ENCODE assay signal across 19 cellular contexts in genomic region chr20:14992961-14993360, GRCh38.
DNase-seq lines count a peak whose midpoint lies in the region; ATAC-seq and TF ChIP-seq lines count a peak whose summit lies in the region.
"Had no signal": no experiment of that assay in that cellular context is flagged by ENCODE, and none has a peak within 500 bp of the region (broad histone marks: within the 10 kb centered on the region; RNA-seq: fewer than 3 reads in every experiment).

No MANE protein-coding gene starts in this region.

- H3K36me3 ChIP-seq in SJCRH30 (no peaks in the 10 kb centered on the region), endodermal cell (ENCODE audit: control insufficient read depth, insufficient read depth, low read length) (no peaks in the 10 kb centered on the region)
- H3K36me3 ChIP-seq: cardiac muscle cell, esophagus squamous epithelium had no signal

- peaks cover 7% of the 10 kb centered on the region for H3K4me1 Mint-ChIP-seq in endodermal cell
- H3K4me1 Mint-ChIP-seq in stimulated activated naive CD8-positive, alpha-beta T cell treated with anti-CD3 and anti-CD28 coated beads, Interleukin-15, amount 100 ng/mL, for 72 hours: no peaks in the 10 kb centered on the region
- H3K4me1 Mint-ChIP-seq: activated naive CD8-positive, alpha-beta T cell treated with anti-CD3 and anti-CD28 coated beads, Interleukin-2, amount 50 U/mL, for 24 hours; activated T-helper 17 cell treated with anti-CD3 and anti-CD28 coated beads, Interleukin-2, amount 50 U/mL, for 72 hours; B cell; neural crest cell had no signal

- no peak for TF ChIP-seq CTCF in AG09319 (IDR thresholded peaks at IDR 0.05; ENCODE audit: low read depth, low read length)
- no peak for TF ChIP-seq CTCF in fibroblast of pulmonary artery (IDR thresholded peaks at IDR 0.05; ENCODE audit: low read length, missing control alignments)
- TF ChIP-seq CTCF in dorsolateral prefrontal cortex (IDR thresholded peaks at IDR 0.05 in 54 of 56, conservative IDR thresholded peaks at IDR 0.05 in 2 of 56; ENCODE audit: low read depth in 1 of 56, partially characterized antibody in 56 of 56): no peak
- no peak for TF ChIP-seq CTCF in endodermal cell (conservative IDR thresholded peaks at IDR 0.05)

- H3K27ac ChIP-seq in SJCRH30 (no peak overlapping the region), dorsolateral prefrontal cortex (no peak overlapping the region), endodermal cell (ENCODE audit: low read depth, low read length) (no peak overlapping the region)
- H3K27ac ChIP-seq: cardiac muscle cell, esophagus squamous epithelium, psoas muscle had no signal

- intact Hi-C loops in dorsolateral prefrontal cortex (cut with DNase I): no loop called here

- H3K9ac ChIP-seq in endodermal cell (ENCODE audit: extremely low read depth, low read length, poor library complexity, severe bottlenecking): no peak overlapping the region

- H3K9me3 Mint-ChIP-seq in endodermal cell: peaks cover 8% of the 10 kb centered on the region
- peaks cover 5 to 7% of the 10 kb centered on the region in 2 donors for H3K9me3 Mint-ChIP-seq in stimulated activated naive CD8-positive, alpha-beta T cell treated with anti-CD3 and anti-CD28 coated beads, Interleukin-15, amount 100 ng/mL, for 72 hours

- no peak for ATAC-seq in stimulated activated naive CD8-positive, alpha-beta T cell treated with anti-CD3 and anti-CD28 coated beads, Interleukin-15, amount 100 ng/mL, for 72 hours
- ATAC-seq: activated naive CD8-positive, alpha-beta T cell treated with anti-CD3 and anti-CD28 coated beads, Interleukin-2, amount 50 U/mL, for 24 hours; activated T-helper 17 cell treated with anti-CD3 and anti-CD28 coated beads, Interleukin-2, amount 50 U/mL, for 72 hours; psoas muscle had no signal

- H3K9me3 ChIP-seq in SJCRH30 (replicated peaks): no peaks in the 10 kb centered on the region
- H3K9me3 ChIP-seq in endodermal cell (ENCODE audit: control insufficient read depth, low read length): no peaks in the 10 kb centered on the region
- H3K9me3 ChIP-seq: esophagus squamous epithelium had no signal

- no peak overlapping the region for H3K4me3 ChIP-seq in SJCRH30
- H3K4me3 ChIP-seq in fibroblast of pulmonary artery (replicated peaks; ENCODE audit: low read depth, low read length): no peak overlapping the region
- H3K4me3 ChIP-seq in dorsolateral prefrontal cortex: no peak overlapping the region
- H3K4me3 ChIP-seq in endodermal cell (ENCODE audit: low read length): no peak overlapping the region
- H3K4me3 ChIP-seq: cardiac muscle cell, esophagus squamous epithelium, psoas muscle had no signal

- no peaks in the 10 kb centered on the region for H3K27me3 ChIP-seq in SJCRH30
- no peaks in the 10 kb centered on the region for H3K27me3 ChIP-seq in dorsolateral prefrontal cortex
- H3K27me3 ChIP-seq in endodermal cell (ENCODE audit: control insufficient read depth, insufficient read depth, low read length, poor library complexity, severe bottlenecking): no peaks in the 10 kb centered on the region
- H3K27me3 ChIP-seq: cardiac muscle cell, esophagus squamous epithelium had no signal

- WGBS in endodermal cell (ENCODE audit: insufficient coverage in 1 of 2, insufficient read length in 1 of 2), 2 experiments: 80 to 89% methylated on average over 1 to 2 of the region's 2 CpGs

- H3K4me1 ChIP-seq in SJCRH30: peaks cover 42% of the 10 kb centered on the region
- no peaks in the 10 kb centered on the region for H3K4me1 ChIP-seq in endodermal cell (ENCODE audit: control insufficient read depth, insufficient read depth, low read length)
- H3K4me1 ChIP-seq: esophagus squamous epithelium, psoas muscle had no signal

- no peak overlapping the region for H3K27ac Mint-ChIP-seq in endodermal cell
- no peak overlapping the region for H3K27ac Mint-ChIP-seq in stimulated activated naive CD8-positive, alpha-beta T cell treated with anti-CD3 and anti-CD28 coated beads, Interleukin-15, amount 100 ng/mL, for 72 hours
- H3K27ac Mint-ChIP-seq: activated naive CD8-positive, alpha-beta T cell treated with anti-CD3 and anti-CD28 coated beads, Interleukin-2, amount 50 U/mL, for 24 hours; activated T-helper 17 cell treated with anti-CD3 and anti-CD28 coated beads, Interleukin-2, amount 50 U/mL, for 72 hours; B cell had no signal

- H3K4me3 Mint-ChIP-seq in endodermal cell: no peak overlapping the region
- H3K4me3 Mint-ChIP-seq in stimulated activated naive CD8-positive, alpha-beta T cell treated with anti-CD3 and anti-CD28 coated beads, Interleukin-15, amount 100 ng/mL, for 72 hours: no peak overlapping the region
- H3K4me3 Mint-ChIP-seq: activated naive CD8-positive, alpha-beta T cell treated with anti-CD3 and anti-CD28 coated beads, Interleukin-2, amount 50 U/mL, for 24 hours; activated T-helper 17 cell treated with anti-CD3 and anti-CD28 coated beads, Interleukin-2, amount 50 U/mL, for 72 hours; B cell; neural crest cell had no signal

- no peaks in the 10 kb centered on the region for H3K27me3 Mint-ChIP-seq in endodermal cell (ENCODE audit: insufficient read depth)
- H3K27me3 Mint-ChIP-seq in stimulated activated naive CD8-positive, alpha-beta T cell treated with anti-CD3 and anti-CD28 coated beads, Interleukin-15, amount 100 ng/mL, for 72 hours: no peaks in the 10 kb centered on the region
- H3K27me3 Mint-ChIP-seq: activated naive CD8-positive, alpha-beta T cell treated with anti-CD3 and anti-CD28 coated beads, Interleukin-2, amount 50 U/mL, for 24 hours; activated T-helper 17 cell treated with anti-CD3 and anti-CD28 coated beads, Interleukin-2, amount 50 U/mL, for 72 hours had no signal

- DNase-seq in AG09319 (ENCODE audit: extremely low read depth, low read depth): peak; percentile 54
- peak; percentile 35 for DNase-seq in GM04504 (ENCODE audit: low read depth)
- DNase-seq in SJCRH30: peak; percentile 41 to 69
- DNase-seq in fibroblast of pulmonary artery (ENCODE audit: low read depth): peak; percentile 11
- DNase-seq in dorsolateral prefrontal cortex: no peak
- DNase-seq in AG08396 (ENCODE audit: low spot score): no peak
- no peak for DNase-seq in endodermal cell
- DNase-seq in stimulated activated naive CD8-positive, alpha-beta T cell treated with anti-CD3 and anti-CD28 coated beads, Interleukin-15, amount 100 ng/mL, for 72 hours: no peak
- DNase-seq: activated CD4-positive, CD25-positive, alpha-beta regulatory T cell; activated naive CD8-positive, alpha-beta T cell treated with anti-CD3 and anti-CD28 coated beads, Interleukin-2, amount 50 U/mL, for 24 hours; esophagus squamous epithelium; NCI-H1436 treated with DMSO at 0.1 percent for 48 hours; NCI-H510A treated with DMSO at 0.1 percent for 48 hours; psoas muscle; stimulated activated CD4-positive, alpha-beta T cell treated with anti-CD3 and anti-CD28 coated beads, Interleukin-4, amount 100 ng/mL, for 4 hours had no signal

- H3K36me3 Mint-ChIP-seq in endodermal cell (ENCODE audit: low read depth): no peaks in the 10 kb centered on the region

Comparison
In these comparisons a context has a peak if more than half of its experiments do, and no peak if none do; other contexts are left out.
1. DNase-seq: peak in AG09319 (single experiment), GM04504 (single experiment), SJCRH30 (2 of 2) and fibroblast of pulmonary artery (single experiment); none in dorsolateral prefrontal cortex (0 of 10), AG08396 (single experiment), endodermal cell (single experiment) and stimulated activated naive CD8-positive, alpha-beta T cell treated with anti-CD3 and anti-CD28 coated beads, Interleukin-15, amount 100 ng/mL, for 72 hours (0 of 2).